In genomic region chr9:116647515-116647809, GRCh38 we compare ENCODE assay signal across 21 cellular contexts. TPM values are rescaled to one million over a fixed set of nuclear protein-coding genes. Genes with fewer than 3 reads are reported as not detected.
DNase-seq lines count a peak whose midpoint lies in the region; ATAC-seq, FAIRE-seq and TF ChIP-seq lines count a peak whose summit lies in the region.
"Had no signal": no experiment of that assay in that cellular context is flagged by ENCODE, and none has a peak within 500 bp of the region (broad histone marks: within the 10 kb centered on the region; RNA-seq: fewer than 3 reads in every experiment).

No MANE protein-coding gene starts in this region.

- no peak overlapping the region for H3K4me3 ChIP-seq in right lobe of liver
- H3K4me3 ChIP-seq in vagina = no peak overlapping the region
- H3K4me3 ChIP-seq: BLaER1, esophagus squamous epithelium, GM23338, K562, lung, spleen, suprapubic skin had no signal

- no peak for ATAC-seq in activated CD8-positive, alpha-beta T cell treated with anti-CD3 and anti-CD28 coated beads for 36 hours
- no peak for ATAC-seq in activated CD8-positive, alpha-beta T cell treated with anti-CD3 and anti-CD28 coated beads, Interleukin-2, amount 10 ng/mL, durations not matched to agents 7 days and 5 days
- ATAC-seq in right lobe of liver = peak; percentile 70 to 90 (median 78)

- TF ChIP-seq POLR2A in right lobe of liver (IDR thresholded peaks at IDR 0.05) (no peak), vagina (IDR thresholded peaks at IDR 0.05) (no peak)

- CTCF ChIA-PET in activated CD8-positive, alpha-beta T cell treated with anti-CD3 and anti-CD28 coated beads for 36 hours (lab: Charles Lee) = no interaction called here
- CTCF ChIA-PET in activated CD8-positive, alpha-beta T cell treated with anti-CD3 and anti-CD28 coated beads, Interleukin-2, amount 10 ng/mL, durations not matched to agents 7 days and 5 days (lab: Charles Lee) = interaction anchor here (1.3 kb wide), 1 partner anchor 10 kb away, joined by 3 read pairs; no protein-coding TSS in a partner anchor
- CTCF ChIA-PET in GM10248 (lab: Yijun Ruan, JAX) = interaction anchor here (0.7 to 4.5 kb wide), 8 partner anchors 8 to 1055 kb away, joined by 3 to 27 read pairs (median 6); no protein-coding TSS in a partner anchor

- no peak overlapping the region for H3K27ac ChIP-seq in right lobe of liver
- H3K27ac ChIP-seq in vagina = no peak overlapping the region
- H3K27ac ChIP-seq: BLaER1, esophagus squamous epithelium, spleen had no signal

- no peak overlapping the region for H3K4me3 Mint-ChIP-seq in activated CD8-positive, alpha-beta T cell treated with anti-CD3 and anti-CD28 coated beads for 36 hours
- no peak overlapping the region for H3K4me3 Mint-ChIP-seq in activated CD8-positive, alpha-beta T cell treated with anti-CD3 and anti-CD28 coated beads, Interleukin-2, amount 10 ng/mL, durations not matched to agents 7 days and 5 days
- H3K4me3 Mint-ChIP-seq: GM23338 had no signal

- POLR2A ChIA-PET in activated CD8-positive, alpha-beta T cell treated with anti-CD3 and anti-CD28 coated beads for 36 hours (lab: Charles Lee) = no interaction called here
- POLR2A ChIA-PET in activated CD8-positive, alpha-beta T cell treated with anti-CD3 and anti-CD28 coated beads, Interleukin-2, amount 10 ng/mL, durations not matched to agents 7 days and 5 days (lab: Charles Lee) = no interaction called here
- POLR2A ChIA-PET in GM10248 (lab: Yijun Ruan, JAX) = no interaction called here

- H3K36me3 Mint-ChIP-seq in activated CD8-positive, alpha-beta T cell treated with anti-CD3 and anti-CD28 coated beads for 36 hours (ENCODE audit: low read depth) = peaks cover 12% of the 10 kb centered on the region
- no peaks in the 10 kb centered on the region for H3K36me3 Mint-ChIP-seq in activated CD8-positive, alpha-beta T cell treated with anti-CD3 and anti-CD28 coated beads, Interleukin-2, amount 10 ng/mL, durations not matched to agents 7 days and 5 days (ENCODE audit: low read depth)

- peak; percentile 12 for TF ChIP-seq CTCF in activated CD8-positive, alpha-beta T cell treated with anti-CD3 and anti-CD28 coated beads for 36 hours (IDR thresholded peaks at IDR 0.05)
- TF ChIP-seq CTCF in right lobe of liver (IDR thresholded peaks at IDR 0.05) = peak in 2 of 4 donors; percentile 1 to 3
- peak in 1 of 3 experiments; percentile 1 for TF ChIP-seq CTCF in vagina (IDR thresholded peaks at IDR 0.05)
- no peak for TF ChIP-seq CTCF in GM10248 (IDR thresholded peaks at IDR 0.05; ENCODE audit: control extremely low read depth, extremely low read depth, low read depth, missing control alignments)

- H3K9me3 Mint-ChIP-seq in activated CD8-positive, alpha-beta T cell treated with anti-CD3 and anti-CD28 coated beads for 36 hours = no peaks in the 10 kb centered on the region
- no peaks in the 10 kb centered on the region for H3K9me3 Mint-ChIP-seq in activated CD8-positive, alpha-beta T cell treated with anti-CD3 and anti-CD28 coated beads, Interleukin-2, amount 10 ng/mL, durations not matched to agents 7 days and 5 days (ENCODE audit: insufficient read depth)
- H3K9me3 Mint-ChIP-seq: GM23338 had no signal

- WGBS in right lobe of liver (ENCODE audit: insufficient coverage, low coverage, low lambda C conversion rate, missing lambda C conversion rate) = no CpG with 5 or more reads among the region's 4 CpGs

- intact Hi-C loops in activated CD8-positive, alpha-beta T cell treated with anti-CD3 and anti-CD28 coated beads for 36 hours (cut with micrococcal nuclease) = no loop called here
- intact Hi-C loops in right lobe of liver (cut with DNase I) (loop anchor here in 1 of 2 donors (10.0 kb wide), 1 partner anchor 63 kb away; no protein-coding TSS in a partner anchor), vagina (cut with DNase I) (no loop called here)

- H3K4me1 ChIP-seq in right lobe of liver = no peaks in the 10 kb centered on the region
- peaks cover 8% of the 10 kb centered on the region for H3K4me1 ChIP-seq in vagina
- H3K4me1 ChIP-seq: BLaER1, spleen had no signal

- no peak for DNase-seq in activated CD8-positive, alpha-beta T cell treated with anti-CD3 and anti-CD28 coated beads for 36 hours
- no peak for DNase-seq in activated CD8-positive, alpha-beta T cell treated with anti-CD3 and anti-CD28 coated beads, Interleukin-2, amount 10 ng/mL, durations not matched to agents 7 days and 5 days
- DNase-seq in UCSD-AML1 (lab: John Stamatoyannopoulos, UW; ENCODE audit: unreplicated experiment) (peak; percentile 12), right lobe of liver (peak in 2 of 3 donors; percentile 59 to 82), vagina (ENCODE audit: extremely low spot score in 2 of 2) (no peak), NCI-H748 treated with DMSO at 0.1 percent for 48 hours (lab: John Stamatoyannopoulos, UW) (no peak), GM10248 (ENCODE audit: extremely low spot score) (no peak), RCC 7860 (ENCODE audit: low spot score) (no peak)
- DNase-seq: activated CD8-positive, alpha-beta memory T cell treated with anti-CD3 and anti-CD28 coated beads, Interleukin-2, amount 50 U/mL, for 48 hours; effector memory CD4-positive, alpha-beta T cell; esophagus squamous epithelium; glutamatergic neuron; NCI-H2107; NCI-H524 treated with DMSO at 0.1 percent for 48 hours; spleen; T1000 had no signal

- no peak overlapping the region for H3K27ac Mint-ChIP-seq in activated CD8-positive, alpha-beta T cell treated with anti-CD3 and anti-CD28 coated beads for 36 hours
- H3K27ac Mint-ChIP-seq in activated CD8-positive, alpha-beta T cell treated with anti-CD3 and anti-CD28 coated beads, Interleukin-2, amount 10 ng/mL, durations not matched to agents 7 days and 5 days = no peak overlapping the region

- no peaks in the 10 kb centered on the region for H3K36me3 ChIP-seq in right lobe of liver
- H3K36me3 ChIP-seq in vagina = no peaks in the 10 kb centered on the region
- H3K36me3 ChIP-seq: BLaER1, esophagus squamous epithelium, suprapubic skin had no signal

- H3K9me3 ChIP-seq in right lobe of liver = no peaks in the 10 kb centered on the region
- no peaks in the 10 kb centered on the region for H3K9me3 ChIP-seq in vagina
- H3K9me3 ChIP-seq: BLaER1, esophagus squamous epithelium, spleen, suprapubic skin had no signal

- H3K27me3 ChIP-seq in right lobe of liver = no peaks in the 10 kb centered on the region
- no peaks in the 10 kb centered on the region for H3K27me3 ChIP-seq in vagina
- H3K27me3 ChIP-seq: BLaER1, esophagus squamous epithelium, spleen, suprapubic skin had no signal

- no peak for FAIRE-seq in RCC 7860 (lab: Jason Lieb, UNC)

- H3K4me1 Mint-ChIP-seq in activated CD8-positive, alpha-beta T cell treated with anti-CD3 and anti-CD28 coated beads for 36 hours (ENCODE audit: low read depth) = no peaks in the 10 kb centered on the region
- H3K4me1 Mint-ChIP-seq in activated CD8-positive, alpha-beta T cell treated with anti-CD3 and anti-CD28 coated beads, Interleukin-2, amount 10 ng/mL, durations not matched to agents 7 days and 5 days (ENCODE audit: low read depth) = no peaks in the 10 kb centered on the region
- H3K4me1 Mint-ChIP-seq: GM23338 had no signal

- no peaks in the 10 kb centered on the region for H3K27me3 Mint-ChIP-seq in activated CD8-positive, alpha-beta T cell treated with anti-CD3 and anti-CD28 coated beads for 36 hours
- H3K27me3 Mint-ChIP-seq in activated CD8-positive, alpha-beta T cell treated with anti-CD3 and anti-CD28 coated beads, Interleukin-2, amount 10 ng/mL, durations not matched to agents 7 days and 5 days (ENCODE audit: low read depth) = no peaks in the 10 kb centered on the region

RNA-seq across cellular contexts. Expression of gene TRIM32, which starts 39.6 kb away (rescaled TPM):
- total RNA-seq in activated CD8-positive, alpha-beta T cell treated with anti-CD3 and anti-CD28 coated beads for 36 hours = 10 to 100 TPM; 14.6 to 15.0 TPM
- total RNA-seq in activated CD8-positive, alpha-beta T cell treated with anti-CD3 and anti-CD28 coated beads, Interleukin-2, amount 10 ng/mL, durations not matched to agents 7 days and 5 days = 10 to 100 TPM; 17.5 to 18.2 TPM
- total RNA-seq in right lobe of liver (1 to 10 TPM; 5.2 to 8.4 (median 6.6) TPM), vagina (12.8 TPM)

Comparison
In these comparisons a context has a peak if more than half of its experiments do, and no peak if none do; other contexts are left out.
1. ATAC-seq: peak in right lobe of liver (4 of 4); none in activated CD8-positive, alpha-beta T cell treated with anti-CD3 and anti-CD28 coated beads for 36 hours (single experiment) and activated CD8-positive, alpha-beta T cell treated with anti-CD3 and anti-CD28 coated beads, Interleukin-2, amount 10 ng/mL, durations not matched to agents 7 days and 5 days (single experiment).
2. DNase-seq: peak in UCSD-AML1 (single experiment) and right lobe of liver (2 of 3); none in activated CD8-positive, alpha-beta T cell treated with anti-CD3 and anti-CD28 coated beads for 36 hours (single experiment), activated CD8-positive, alpha-beta T cell treated with anti-CD3 and anti-CD28 coated beads, Interleukin-2, amount 10 ng/mL, durations not matched to agents 7 days and 5 days (single experiment), vagina (0 of 2), NCI-H748 treated with DMSO at 0.1 percent for 48 hours (single experiment), GM10248 (single experiment) and RCC 7860 (single experiment).